Comparison of ENCODE assay signal across 17 cellular contexts in the genomic region with DNA sequence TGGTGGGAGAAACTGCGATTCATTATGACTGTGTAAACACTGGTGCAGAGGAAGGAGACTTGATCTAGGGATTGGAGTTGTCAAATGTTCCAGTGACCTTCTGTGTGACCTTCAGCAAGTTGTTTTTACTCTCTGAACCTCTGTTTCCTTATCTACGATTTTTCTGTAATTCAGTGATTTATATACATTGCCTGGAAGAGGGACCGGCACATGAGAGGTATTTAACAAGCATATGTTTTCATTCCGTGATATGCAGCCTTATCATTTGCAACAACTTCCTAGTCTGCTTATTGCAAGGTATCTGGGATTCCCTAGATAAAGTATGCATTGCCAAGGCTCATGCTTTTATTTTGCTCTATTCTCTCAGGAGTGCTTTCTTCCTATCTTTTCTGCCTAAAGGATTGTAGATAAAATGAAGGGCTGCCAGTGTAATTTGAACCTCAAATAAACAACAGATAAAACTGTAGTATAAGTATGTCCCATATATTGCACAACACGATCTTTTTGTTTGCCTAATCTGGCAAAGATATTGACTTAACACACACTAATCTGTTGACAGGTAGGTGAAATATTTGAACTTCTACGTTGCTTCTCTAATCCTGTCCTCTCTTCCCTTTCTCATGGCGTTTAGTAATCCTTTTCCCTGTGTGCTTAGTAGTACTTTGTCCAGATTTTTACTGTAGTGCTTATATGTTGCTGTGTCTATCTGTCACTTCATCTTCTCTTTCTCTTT.
DNase-seq lines count a peak whose midpoint lies in the region; ATAC-seq, FAIRE-seq and TF ChIP-seq lines count a peak whose summit lies in the region.
"Had no signal": no experiment of that assay in that cellular context is flagged by ENCODE, and none has a peak within 500 bp of the region (broad histone marks: within the 10 kb centered on the region; RNA-seq: fewer than 3 reads in every experiment).

No MANE protein-coding gene starts in this region.

- in situ Hi-C loops in HepG2 (cut with HindIII; ENCODE audit: extremely low pct_ligation_motif_present, low pct_unique_long_range_greater_than_20kb): no loop called here

- H3K9me3 ChIP-seq in A549 (no peaks in the 10 kb centered on the region), SJSA1 (replicated peaks) (no peaks in the 10 kb centered on the region), HepG2 (ENCODE audit: low read length) (no peaks in the 10 kb centered on the region)
- H3K9me3 ChIP-seq: MG63, upper lobe of left lung had no signal

- no peak overlapping the region for H3K4me3 ChIP-seq in A549
- H3K4me3 ChIP-seq in SJSA1: no peak overlapping the region
- no peak overlapping the region for H3K4me3 ChIP-seq in HepG2 (replicated peaks in 1 of 3; ENCODE audit: insufficient read depth in 1 of 3, low read depth in 2 of 3, low read length in 3 of 3)
- H3K4me3 ChIP-seq: cardiac muscle cell, MG63, upper lobe of left lung had no signal

- H3K27me3 ChIP-seq in SJSA1 (replicated peaks) (no peaks in the 10 kb centered on the region), HepG2 (ENCODE audit: control insufficient read depth in 1 of 2, insufficient read depth in 2 of 2, low read length in 2 of 2) (peaks cover 0 to 40% of the 10 kb centered on the region in 2 experiments; a peak in 3 of 5 replicates)
- H3K27me3 ChIP-seq: cardiac muscle cell, MG63, upper lobe of left lung had no signal

- H3K9ac ChIP-seq in HepG2 (ENCODE audit: insufficient read depth, low read depth, low read length): no peak overlapping the region

- BruUV-seq in HepG2 (replicated peaks; lab: Mats Ljungman, UMichigan): no TSS peak

- TF ChIP-seq CTCF in A549 (IDR thresholded peaks at IDR 0.05) (no peak), HepG2 (CRISPR knock-in tag; IDR thresholded peaks at IDR 0.05) (no peak), GM10266 (IDR thresholded peaks at IDR 0.05; ENCODE audit: control insufficient read depth, insufficient read depth, low read depth, missing control alignments) (no peak)

- TF ChIP-seq EP300 in A549 (IDR thresholded peaks at IDR 0.05) (peak in 1 of 2 experiments; percentile 12; a peak in 1 of 5 replicates), Ishikawa (IDR thresholded peaks at IDR 0.05; ENCODE audit: borderline replicate concordance) (no peak), HepG2 (IDR thresholded peaks at IDR 0.05; ENCODE audit: low read depth in 2 of 2, low read length in 2 of 2) (peak in 1 of 2 experiments; percentile 85; a peak in 2 of 4 replicates), HepG2 (CRISPR knock-in tag; IDR thresholded peaks at IDR 0.05; ENCODE audit: borderline replicate concordance) (no peak; the same call in 1 of the 2 replicates)

- intact Hi-C loops in HepG2 (cut with micrococcal nuclease; ENCODE audit: unreplicated experiment): no loop called here

- H4K20me1 ChIP-seq in HepG2 (ENCODE audit: insufficient read depth, low read length): no peaks in the 10 kb centered on the region

- CTCF ChIA-PET in A549 (lab: Yijun Ruan, JAX): no interaction called here
- CTCF ChIA-PET in HepG2 (lab: Yijun Ruan, JAX; ENCODE audit: low intra/inter-chr PET ratio, low total read pairs): no interaction called here

- peak overlapping the region; percentile 53 for H3K4me2 ChIP-seq in A549
- 0 out of 2 replicates have a peak overlapping the region, but pooled peaks have one; percentile 9 for H3K4me2 ChIP-seq in HepG2 (ENCODE audit: low read depth, low read length)

- DNase-seq in A549 (ENCODE audit: low read depth in 1 of 2, low spot score in 1 of 2) (peak in 1 of 2 experiments; percentile 66), SJSA1 (ENCODE audit: low read depth in 1 of 2, low spot score in 2 of 2) (no peak), HepG2 (ENCODE audit: low spot score) (peak; percentile 85), GDM1 (lab: John Stamatoyannopoulos, UW) (no peak), GM10266 (ENCODE audit: extremely low spot score) (no peak)
- DNase-seq: activated CD4-positive, alpha-beta T cell treated with anti-CD3 and anti-CD28 coated beads, Interleukin-2, amount 10 ng/mL, durations not matched to agents 24 days and 14 days; activated T-cell treated with anti-CD3 and anti-CD28 coated beads for 4 hours; Calu3; MG63; NCI-H446 treated with DMSO at 0.1 percent for 48 hours; stimulated activated CD4-positive, alpha-beta T cell treated with anti-CD3 and anti-CD28 coated beads, Interleukin-2, amount 100 ng/mL, for 48 hours; upper lobe of left lung had no signal

- FAIRE-seq in A549 (lab: Jason Lieb, UNC): no peak
- FAIRE-seq in HepG2 (lab: Jason Lieb, UNC): peak; percentile 63

- H3K79me2 ChIP-seq in HepG2 (ENCODE audit: insufficient read depth, low read length): no peaks in the 10 kb centered on the region

- WGBS in A549 (ENCODE audit: missing lambda C conversion rate): 13% methylated on average over 7 of the region's 7 CpGs
- 6% methylated on average over 6 of the region's 7 CpGs for WGBS in HepG2 (ENCODE audit: low lambda C conversion rate)

- POLR2A ChIA-PET in A549 (lab: Yijun Ruan, JAX): no interaction called here
- POLR2A ChIA-PET in HepG2 (lab: Yijun Ruan, JAX): no interaction called here

- H3K4me1 ChIP-seq in A549 (peaks cover 24% of the 10 kb centered on the region), SJSA1 (replicated peaks) (peaks cover 37% of the 10 kb centered on the region), HepG2 (ENCODE audit: insufficient read depth, low read length) (peaks cover 14% of the 10 kb centered on the region)
- H3K4me1 ChIP-seq: upper lobe of left lung had no signal

- H2AFZ ChIP-seq in HepG2 (ENCODE audit: low read length): no peak overlapping the region

- ATAC-seq in A549 (peak; percentile 54 to 80; a peak in 4 of 6 replicates), HepG2 (peak; percentile 97), GM18868 (IDR thresholded peaks at IDR 0.05; ENCODE audit: unreplicated experiment) (no peak), GM21737 (IDR thresholded peaks at IDR 0.05; ENCODE audit: unreplicated experiment) (no peak)
- ATAC-seq: sciatic nerve had no signal

- no peak for TF ChIP-seq POLR2A in A549 (IDR thresholded peaks at IDR 0.05; ENCODE audit: low read length)
- no peak for TF ChIP-seq POLR2A in HepG2 (IDR thresholded peaks at IDR 0.05; ENCODE audit: insufficient read depth in 1 of 2, low read depth in 2 of 2, low read length in 2 of 2)

- no peak overlapping the region for H3K27ac ChIP-seq in A549
- 0 out of 2 replicates have a peak overlapping the region, but pooled peaks have one; percentile 85 for H3K27ac ChIP-seq in SJSA1
- no peak overlapping the region for H3K27ac ChIP-seq in HepG2 (ENCODE audit: extremely low read length, insufficient read depth, low read length)
- H3K27ac ChIP-seq: cardiac muscle cell, upper lobe of left lung had no signal

- H3K36me3 ChIP-seq in SJSA1 (no peaks in the 10 kb centered on the region), HepG2 (replicated peaks in 1 of 2; ENCODE audit: control insufficient read depth in 1 of 2, insufficient read depth in 2 of 2, low read length in 2 of 2) (no peaks in the 10 kb centered on the region)
- H3K36me3 ChIP-seq: cardiac muscle cell, MG63, upper lobe of left lung had no signal

- no peak for TF ChIP-seq RAD21 in A549 (conservative IDR thresholded peaks at IDR 0.05 in 1 of 2, IDR thresholded peaks at IDR 0.05 in 1 of 2)
- no peak for TF ChIP-seq RAD21 in Ishikawa (IDR thresholded peaks at IDR 0.05; ENCODE audit: low read depth)
- TF ChIP-seq RAD21 in HepG2 (CRISPR knock-in tag; IDR thresholded peaks at IDR 0.05): no peak

TF ChIP-seq in A549, 52 proteins besides CTCF, POLR2A, EP300 and RAD21 (continues in another document):
- no peak for TF ChIP-seq HEYL (CRISPR knock-in tag; IDR thresholded peaks at IDR 0.05)
- no peak for TF ChIP-seq MAFK (IDR thresholded peaks at IDR 0.05; ENCODE audit: partially characterized antibody)
- no peak for TF ChIP-seq POLR2AphosphoS2 (conservative IDR thresholded peaks at IDR 0.05; ENCODE audit: low read length)
- TF ChIP-seq ZC3H11A (IDR thresholded peaks at IDR 0.05): no peak
- TF ChIP-seq, protein P1, sequence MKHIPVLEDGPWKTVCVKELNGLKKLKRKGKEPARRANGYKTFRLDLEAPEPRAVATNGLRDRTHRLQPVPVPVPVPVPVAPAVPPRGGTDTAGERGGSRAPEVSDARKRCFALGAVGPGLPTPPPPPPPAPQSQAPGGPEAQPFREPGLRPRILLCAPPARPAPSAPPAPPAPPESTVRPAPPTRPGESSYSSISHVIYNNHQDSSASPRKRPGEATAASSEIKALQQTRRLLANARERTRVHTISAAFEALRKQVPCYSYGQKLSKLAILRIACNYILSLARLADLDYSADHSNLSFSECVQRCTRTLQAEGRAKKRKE (CRISPR knock-in tag; IDR thresholded peaks at IDR 0.05; ENCODE audit: low read depth): no peak
- peak; percentile 55 to 67; a peak in 2 of 5 replicates for TF ChIP-seq JUN (IDR thresholded peaks at IDR 0.05)

TF ChIP-seq in Ishikawa, 13 proteins besides CTCF, POLR2A, EP300 and RAD21:
- TF ChIP-seq, protein P2, sequence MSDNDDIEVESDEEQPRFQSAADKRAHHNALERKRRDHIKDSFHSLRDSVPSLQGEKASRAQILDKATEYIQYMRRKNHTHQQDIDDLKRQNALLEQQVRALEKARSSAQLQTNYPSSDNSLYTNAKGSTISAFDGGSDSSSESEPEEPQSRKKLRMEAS (IDR thresholded peaks at IDR 0.05): no peak
- TF ChIP-seq NFIC (IDR thresholded peaks at IDR 0.05) (no peak), YY1 (IDR thresholded peaks at IDR 0.05; ENCODE audit: low read depth) (no peak), CEBPB (IDR thresholded peaks at IDR 0.05) (peak; percentile 39; the same call in 1 of the 2 replicates)

TF ChIP-seq in HepG2, 621 proteins besides CTCF, POLR2A, EP300 and RAD21 (continues in another document):
- no peak for TF ChIP-seq ZFP82 (CRISPR knock-in tag; IDR thresholded peaks at IDR 0.05; ENCODE audit: borderline replicate concordance)
- peak; percentile 47; the same call in 1 of the 2 replicates for TF ChIP-seq ZNF878 (CRISPR knock-in tag; IDR thresholded peaks at IDR 0.05)
- TF ChIP-seq, protein P3, sequence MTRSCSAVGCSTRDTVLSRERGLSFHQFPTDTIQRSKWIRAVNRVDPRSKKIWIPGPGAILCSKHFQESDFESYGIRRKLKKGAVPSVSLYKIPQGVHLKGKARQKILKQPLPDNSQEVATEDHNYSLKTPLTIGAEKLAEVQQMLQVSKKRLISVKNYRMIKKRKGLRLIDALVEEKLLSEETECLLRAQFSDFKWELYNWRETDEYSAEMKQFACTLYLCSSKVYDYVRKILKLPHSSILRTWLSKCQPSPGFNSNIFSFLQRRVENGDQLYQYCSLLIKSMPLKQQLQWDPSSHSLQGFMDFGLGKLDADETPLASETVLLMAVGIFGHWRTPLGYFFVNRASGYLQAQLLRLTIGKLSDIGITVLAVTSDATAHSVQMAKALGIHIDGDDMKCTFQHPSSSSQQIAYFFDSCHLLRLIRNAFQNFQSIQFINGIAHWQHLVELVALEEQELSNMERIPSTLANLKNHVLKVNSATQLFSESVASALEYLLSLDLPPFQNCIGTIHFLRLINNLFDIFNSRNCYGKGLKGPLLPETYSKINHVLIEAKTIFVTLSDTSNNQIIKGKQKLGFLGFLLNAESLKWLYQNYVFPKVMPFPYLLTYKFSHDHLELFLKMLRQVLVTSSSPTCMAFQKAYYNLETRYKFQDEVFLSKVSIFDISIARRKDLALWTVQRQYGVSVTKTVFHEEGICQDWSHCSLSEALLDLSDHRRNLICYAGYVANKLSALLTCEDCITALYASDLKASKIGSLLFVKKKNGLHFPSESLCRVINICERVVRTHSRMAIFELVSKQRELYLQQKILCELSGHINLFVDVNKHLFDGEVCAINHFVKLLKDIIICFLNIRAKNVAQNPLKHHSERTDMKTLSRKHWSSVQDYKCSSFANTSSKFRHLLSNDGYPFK (CRISPR knock-in tag; IDR thresholded peaks at IDR 0.05; ENCODE audit: borderline replicate concordance): no peak

Comparison
In these comparisons a context has a peak if more than half of its experiments do, and no peak if none do; other contexts are left out.
1. ATAC-seq: peak in A549 (2 of 2) and HepG2 (single experiment); none in GM18868 (single experiment) and GM21737 (single experiment).